8 cellular contexts compared by ENCODE assay signal in the genomic region with DNA sequence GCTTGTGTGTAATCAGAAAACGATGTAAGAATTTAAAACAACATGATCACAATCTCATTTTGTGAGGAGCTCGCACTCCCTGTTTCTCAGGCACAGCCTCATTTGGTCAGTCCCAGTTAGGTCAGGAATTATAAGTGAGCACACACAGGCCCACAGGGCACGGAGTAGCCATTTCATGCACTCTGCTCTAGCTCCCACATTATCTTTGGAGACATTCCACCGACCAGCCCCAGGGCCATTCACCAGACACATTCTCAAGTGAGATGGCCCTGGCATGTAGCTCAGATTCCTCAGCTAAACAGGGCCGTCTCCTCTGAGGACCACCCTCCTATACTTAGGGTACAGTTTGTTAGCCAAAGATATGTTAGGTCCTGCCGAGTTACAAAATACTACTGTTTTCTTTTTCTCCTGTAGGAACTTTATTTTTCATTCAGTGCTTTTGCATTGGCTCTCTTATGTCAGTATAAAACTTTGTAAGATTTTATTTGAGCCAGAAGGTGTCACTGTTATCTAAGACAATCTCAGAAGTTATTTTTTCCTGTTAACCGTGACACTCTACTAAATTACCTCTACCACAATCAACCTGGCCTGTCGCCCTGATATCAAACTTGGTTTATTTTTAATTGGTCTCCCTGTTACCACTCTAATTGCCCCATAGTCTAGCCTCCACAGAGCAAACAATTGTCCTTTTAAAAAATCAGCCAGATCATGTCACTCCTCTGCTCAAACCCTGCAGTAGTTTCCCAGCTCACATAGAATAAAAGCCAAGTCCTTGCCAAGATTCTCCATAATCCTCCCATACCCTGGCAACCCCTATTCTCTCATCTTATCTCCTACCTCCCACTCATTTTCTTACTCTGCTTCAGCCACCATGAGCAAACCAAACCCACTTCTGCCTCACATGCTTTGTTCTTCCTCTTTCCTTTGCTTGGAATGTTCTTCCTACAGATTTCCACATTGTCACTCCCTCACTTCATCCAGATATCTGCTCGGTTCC.
A peak's percentile ranks its signal among the peaks of the same experiment; 100 is the strongest.
DNase-seq lines count a peak whose midpoint lies in the region; FAIRE-seq and TF ChIP-seq lines count a peak whose summit lies in the region.

No MANE protein-coding gene starts in this region.

- TF ChIP-seq CTCF in H1 (IDR thresholded peaks at IDR 0.05; ENCODE audit: control extremely low read depth in 1 of 3, insufficient read depth in 1 of 3, low read depth in 1 of 3, low read length in 3 of 3) (no peak; a peak in 1 of 4 replicates), osteoblast (IDR thresholded peaks at IDR 0.05; ENCODE audit: extremely low read depth, low read depth, low read length) (peak; percentile 34)

- H3K79me2 ChIP-seq in H1 (ENCODE audit: control insufficient read depth in 1 of 2, insufficient read depth in 2 of 2, low read length in 2 of 2) (no peaks in the 10 kb centered on the region), osteoblast (ENCODE audit: insufficient read depth, low read length) (no peaks in the 10 kb centered on the region)

- no peak for TF ChIP-seq EP300 in H1 (IDR thresholded peaks at IDR 0.05; ENCODE audit: borderline replicate concordance in 1 of 2, low read depth in 2 of 2, low read length in 2 of 2)

- H3K4me2 ChIP-seq in H1 (ENCODE audit: insufficient read depth in 1 of 2, low read depth in 2 of 2, low read length in 2 of 2): no peak overlapping the region
- peak overlapping the region; percentile 65 for H3K4me2 ChIP-seq in osteoblast (ENCODE audit: insufficient read depth, low read length)

- H3K4me1 ChIP-seq in H1 (replicated peaks in 1 of 4; ENCODE audit: control insufficient read depth in 3 of 4, insufficient read depth in 4 of 4, low read length in 3 of 4) (no peaks in the 10 kb centered on the region), osteoblast (ENCODE audit: insufficient read depth, low read length) (peaks cover 63% of the 10 kb centered on the region)

- no peak overlapping the region for H4K5ac ChIP-seq in H1 (ENCODE audit: insufficient read length, low read depth, low read length)

- H4K20me1 ChIP-seq in H1 (replicated peaks in 1 of 2; ENCODE audit: control insufficient read depth in 1 of 2, insufficient read depth in 2 of 2, low read length in 2 of 2) (no peaks in the 10 kb centered on the region), osteoblast (ENCODE audit: insufficient read depth, low read length) (no peaks in the 10 kb centered on the region)

- no peak overlapping the region for H2BK15ac ChIP-seq in H1 (ENCODE audit: low read length)

- no peak overlapping the region for H2AK5ac ChIP-seq in H1 (ENCODE audit: low read depth, low read length)

- H4K8ac ChIP-seq in H1 (ENCODE audit: extremely low read depth, insufficient read depth, low read length): no peak overlapping the region

- H3K18ac ChIP-seq in H1 (ENCODE audit: extremely low read depth, low read length): no peak overlapping the region

- H3K36me3 ChIP-seq in H1 (ENCODE audit: control insufficient read depth in 2 of 4, insufficient read depth in 4 of 4, low read length in 3 of 4) (peaks cover 0 to 6% (median 0%) of the 10 kb centered on the region in 4 experiments; a peak in 1 of 8 replicates), osteoblast (ENCODE audit: insufficient read depth, low read length) (no peaks in the 10 kb centered on the region)

- H3K4me3 ChIP-seq in H1 (ENCODE audit: extremely low read depth in 1 of 4, insufficient read depth in 2 of 4, low read depth in 3 of 4, low read length in 4 of 4) (no peak overlapping the region), osteoblast (ENCODE audit: insufficient read depth, low read length) (peak overlapping the region; percentile 1)

- H3K9me3 ChIP-seq in H1 (ENCODE audit: insufficient read depth in 2 of 2, low read depth in 1 of 2, low read length in 1 of 2): no peaks in the 10 kb centered on the region
- H3K9me3 ChIP-seq in osteoblast (ENCODE audit: low read depth, low read length): no peaks in the 10 kb centered on the region

- H3K9ac ChIP-seq in H1 (replicated peaks in 1 of 4; ENCODE audit: extremely low read depth in 1 of 4, low read depth in 3 of 4, low read length in 3 of 4): no peak overlapping the region

- H3K4ac ChIP-seq in H1 (replicated peaks; ENCODE audit: insufficient read length, low read depth, low read length): no peak overlapping the region

- POLR2A ChIA-PET in H1 (lab: Charles Lee; ENCODE audit: partially characterized antibody): interaction anchor here (1.3 kb wide), 1 partner anchor 681 kb away, joined by 3 read pairs; the partner anchor contains the start of gene STAG1

- H3K27ac ChIP-seq in H1 (ENCODE audit: low read depth, low read length): no peak overlapping the region
- peak overlapping the region; percentile 86 for H3K27ac ChIP-seq in osteoblast (ENCODE audit: low read depth, low read length)

- no peak overlapping the region for H2BK20ac ChIP-seq in H1 (ENCODE audit: low read length)

- H3K79me1 ChIP-seq in H1 (ENCODE audit: low read depth, low read length): no peaks in the 10 kb centered on the region

- H3K27me3 ChIP-seq in H1 (replicated peaks in 1 of 4; ENCODE audit: control insufficient read depth in 3 of 4, extremely low read depth in 1 of 4, insufficient read depth in 3 of 4, low read length in 3 of 4): no peaks in the 10 kb centered on the region
- H3K27me3 ChIP-seq in osteoblast (ENCODE audit: insufficient read depth, low read length): no peaks in the 10 kb centered on the region

- H2BK12ac ChIP-seq in H1 (ENCODE audit: low read depth, low read length): no peak overlapping the region

- CTCF ChIA-PET in H1 (lab: Charles Lee; ENCODE audit: partially characterized antibody): interaction anchor here (0.5 to 1.7 kb wide), 4 partner anchors 29 to 428 kb away, joined by 3 to 6 read pairs (median 3); no protein-coding TSS in a partner anchor

- TF ChIP-seq RAD21 in H1 (IDR thresholded peaks at IDR 0.05 in 1 of 2, conservative IDR thresholded peaks at IDR 0.05 in 1 of 2; ENCODE audit: low read depth in 2 of 2, low read length in 2 of 2): 0 out of 4 replicates have a peak, but pooled peaks of 1 of the 2 experiments have one; percentile 9

- TF ChIP-seq POLR2A in H1 (IDR thresholded peaks at IDR 0.05; ENCODE audit: control extremely low read depth in 1 of 2, low read depth in 2 of 2, low read length in 2 of 2): no peak

- peak; percentile 53 for DNase-seq in Daoy (ENCODE audit: low read depth)
- DNase-seq in NCI-H2196 (lab: John Stamatoyannopoulos, UW; ENCODE audit: unreplicated experiment): peak; percentile 46
- no peak for DNase-seq in H1 (ENCODE audit: low read depth in 1 of 2, low spot score in 2 of 2)
- no peak for DNase-seq in osteoblast (ENCODE audit: insufficient read length, low spot score, missing footprints)
- DNase-seq in D341Med (ENCODE audit: low spot score): no peak
- DNase-seq in T-helper 9 cell: no peak
- DNase-seq in NCI-H510A treated with DMSO at 0.1 percent for 48 hours (lab: John Stamatoyannopoulos, UW): no peak
- no peak for DNase-seq in activated CD4-positive, alpha-beta T cell treated with anti-CD3 and anti-CD28 coated beads, Interleukin-2, amount 50 U/mL, for 1 hour

- no peak overlapping the region for H4K91ac ChIP-seq in H1 (replicated peaks; ENCODE audit: insufficient read length, low read length)

- H2BK120ac ChIP-seq in H1 (replicated peaks; ENCODE audit: low read depth, low read length): no peak overlapping the region

- FAIRE-seq in H1 (lab: Jason Lieb, UNC): no peak

- no peak overlapping the region for H3K56ac ChIP-seq in H1 (replicated peaks; ENCODE audit: insufficient read length, low read depth, low read length)

- H2BK5ac ChIP-seq in H1 (ENCODE audit: low read depth, low read length): no peak overlapping the region

- H3K23me2 ChIP-seq in H1 (ENCODE audit: low read depth, low read length): no peaks in the 10 kb centered on the region

- no peak overlapping the region for H3K14ac ChIP-seq in H1 (ENCODE audit: insufficient read length)

- WGBS in H1 (ENCODE audit: extremely low coverage in 1 of 2, insufficient coverage in 1 of 2, insufficient read length in 1 of 2, insufficient replicate concordance in 2 of 2, low coverage in 1 of 2, low lambda C conversion rate in 2 of 2, missing lambda C conversion rate in 1 of 2), 2 experiments: 82% methylated on average over 9 of the region's 9 CpGs; no CpG with 5 or more reads in 1 of the 2 experiments

- no peak overlapping the region for H2AFZ ChIP-seq in H1 (ENCODE audit: low read length)
- H2AFZ ChIP-seq in osteoblast (ENCODE audit: low read length): peak overlapping the region; percentile 75

- H3K23ac ChIP-seq in H1 (ENCODE audit: insufficient read length): no peak overlapping the region

Comparison
In these comparisons a context has a peak if more than half of its experiments do, and no peak if none do; other contexts are left out.
1. DNase-seq: peak in Daoy (single experiment) and NCI-H2196 (single experiment); none in H1 (0 of 2), osteoblast (single experiment), D341Med (single experiment), T-helper 9 cell (single experiment), NCI-H510A treated with DMSO at 0.1 percent for 48 hours (single experiment) and activated CD4-positive, alpha-beta T cell treated with anti-CD3 and anti-CD28 coated beads, Interleukin-2, amount 50 U/mL, for 1 hour (single experiment).